In the genomic region with DNA sequence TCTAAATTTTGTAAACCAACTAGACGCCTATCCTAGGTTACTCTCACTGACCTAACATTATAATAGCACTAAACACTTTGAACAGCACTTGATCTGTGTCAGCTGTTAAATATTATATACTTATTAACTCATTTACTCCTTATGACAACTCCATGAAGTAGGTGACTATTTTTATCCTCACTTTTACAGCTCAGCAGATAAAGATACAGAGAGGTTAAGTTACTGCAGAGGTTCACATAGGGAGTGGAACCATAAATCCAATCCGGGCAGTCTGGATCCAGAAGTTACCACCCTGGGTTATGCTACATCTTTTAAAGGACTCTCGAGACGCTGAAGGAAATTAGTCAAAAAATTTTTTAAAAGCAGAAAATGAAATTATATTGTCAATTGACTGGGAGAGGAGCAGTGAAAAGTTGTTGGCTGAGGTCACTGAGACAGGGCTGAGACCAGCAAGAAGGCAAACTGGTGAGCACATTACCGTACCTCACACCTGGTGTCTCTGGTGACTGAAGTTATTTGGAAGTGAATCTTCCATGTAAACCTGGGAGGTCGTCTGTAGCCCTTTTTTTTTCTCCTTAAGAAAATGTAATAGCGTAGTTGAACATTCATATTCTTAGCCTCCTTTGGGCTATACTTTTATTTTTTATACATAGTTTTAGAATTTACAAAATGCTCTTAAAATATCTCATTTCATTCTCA, we compare ENCODE assay signal across 7 cellular contexts. TPM values are rescaled to one million over a fixed set of nuclear protein-coding genes. Genes with fewer than 3 reads are reported as not detected.
DNase-seq lines count a peak whose midpoint lies in the region; ATAC-seq and TF ChIP-seq lines count a peak whose summit lies in the region.

No MANE protein-coding gene starts in this region.

- peak overlapping the region; percentile 91 for H3K27ac ChIP-seq in skeletal muscle tissue (ENCODE audit: low read depth, low read length)

- H3K4me1 Mint-ChIP-seq in HFFc6 (ENCODE audit: low read depth) (peaks cover 37% of the 10 kb centered on the region), WTC11 (peaks cover 59% of the 10 kb centered on the region), glutamatergic neuron (ENCODE audit: low read depth, unreplicated experiment) (peaks cover 28% of the 10 kb centered on the region)

- H3K36me3 Mint-ChIP-seq in HFFc6 (ENCODE audit: low read depth) (0 out of 2 replicates have a peak, but pooled peaks cover 4% of the 10 kb centered on the region), WTC11 (peaks cover 14% of the 10 kb centered on the region), glutamatergic neuron (ENCODE audit: unreplicated experiment) (no peaks in the 10 kb centered on the region)

- H3K9me3 Mint-ChIP-seq in HFFc6 (no peaks in the 10 kb centered on the region), WTC11 (no peaks in the 10 kb centered on the region), glutamatergic neuron (ENCODE audit: unreplicated experiment) (peaks cover 4% of the 10 kb centered on the region)

- no peaks in the 10 kb centered on the region for H3K36me3 ChIP-seq in skeletal muscle tissue (ENCODE audit: control insufficient read depth in 3 of 3, insufficient read depth in 3 of 3, low read length in 3 of 3)

- H3K4me1 ChIP-seq in skeletal muscle tissue (ENCODE audit: control insufficient read depth in 3 of 3, insufficient read depth in 3 of 3, low read length in 3 of 3): peaks cover 6 to 19% (median 9%) of the 10 kb centered on the region in 3 donors

- TF ChIP-seq CTCF in HFFc6 (IDR thresholded peaks at IDR 0.05) (no peak), WTC11 (IDR thresholded peaks at IDR 0.05) (no peak), glutamatergic neuron (IDR thresholded peaks at IDR 0.05; ENCODE audit: partially characterized antibody, unreplicated experiment) (no peak)

- peak overlapping the region; percentile 79 to 86 (median 82) for H3K4me3 ChIP-seq in skeletal muscle tissue (ENCODE audit: low read length in 3 of 3)

- peak overlapping the region; percentile 85 for H3K4me3 Mint-ChIP-seq in HFFc6
- peak overlapping the region; percentile 79 for H3K4me3 Mint-ChIP-seq in WTC11
- H3K4me3 Mint-ChIP-seq in glutamatergic neuron (ENCODE audit: unreplicated experiment): peak overlapping the region; percentile 97

- DNase-seq in HFFc6 (no peak), WTC11 (ENCODE audit: low spot score) (no peak), glutamatergic neuron (no peak), NCI-H1694 (lab: John Stamatoyannopoulos, UW) (no peak), NCI-H2196 treated with DMSO at 0.1 percent for 48 hours (lab: John Stamatoyannopoulos, UW; ENCODE audit: unreplicated experiment) (no peak)
- DNase-seq in effector CD8-positive, alpha-beta T cell (lab: John Stamatoyannopoulos, UW): no peak

- no peaks in the 10 kb centered on the region for H3K9me3 ChIP-seq in skeletal muscle tissue (ENCODE audit: control insufficient read depth in 3 of 3, low read length in 3 of 3)

- CTCF ChIA-PET in WTC11 (lab: Charles Lee): interaction anchor here (1.5 to 1.8 kb wide), 2 partner anchors 15 to 164 kb away, joined by 3 to 7 read pairs; no protein-coding TSS in a partner anchor

- POLR2A ChIA-PET in WTC11 (lab: Charles Lee): interaction anchor here (1.5 to 1.9 kb wide), 2 partner anchors 9 to 118 kb away, joined by 3 to 8 read pairs; no protein-coding TSS in a partner anchor

- no peak for ATAC-seq in WTC11

- peak overlapping the region; percentile 78 for H3K27ac Mint-ChIP-seq in HFFc6
- H3K27ac Mint-ChIP-seq in WTC11: peak overlapping the region; percentile 95
- H3K27ac Mint-ChIP-seq in glutamatergic neuron (ENCODE audit: unreplicated experiment): peak overlapping the region; percentile 95

- H3K27me3 Mint-ChIP-seq in HFFc6 (ENCODE audit: insufficient read depth) (peaks cover 7% of the 10 kb centered on the region), WTC11 (ENCODE audit: low read depth) (no peaks in the 10 kb centered on the region), glutamatergic neuron (ENCODE audit: unreplicated experiment) (no peaks in the 10 kb centered on the region)

- peak overlapping the region; percentile 76 to 86 (median 79) for H3K9ac ChIP-seq in skeletal muscle tissue (ENCODE audit: low read depth in 1 of 3, low read length in 3 of 3)

- H3K27me3 ChIP-seq in skeletal muscle tissue (ENCODE audit: control insufficient read depth in 3 of 3, insufficient read depth in 3 of 3, low read length in 3 of 3): no peaks in the 10 kb centered on the region

TF ChIP-seq in WTC11, 78 proteins besides CTCF, POLR2A, EP300 and RAD21:
- TF ChIP-seq HMGA2 (CRISPR knock-in tag; IDR thresholded peaks at IDR 0.05): no peak
- no peak for TF ChIP-seq FOXJ3 (CRISPR knock-in tag; IDR thresholded peaks at IDR 0.05; ENCODE audit: borderline replicate concordance)
- no peak for TF ChIP-seq NFATC4 (CRISPR knock-in tag; IDR thresholded peaks at IDR 0.05)
- TF ChIP-seq EMX1 (CRISPR knock-in tag; IDR thresholded peaks at IDR 0.05): no peak
- TF ChIP-seq MYBL2 (CRISPR knock-in tag; IDR thresholded peaks at IDR 0.05): no peak
- TF ChIP-seq FOXP1 (CRISPR knock-in tag; IDR thresholded peaks at IDR 0.05; ENCODE audit: borderline replicate concordance): no peak
- TF ChIP-seq, protein P1, sequence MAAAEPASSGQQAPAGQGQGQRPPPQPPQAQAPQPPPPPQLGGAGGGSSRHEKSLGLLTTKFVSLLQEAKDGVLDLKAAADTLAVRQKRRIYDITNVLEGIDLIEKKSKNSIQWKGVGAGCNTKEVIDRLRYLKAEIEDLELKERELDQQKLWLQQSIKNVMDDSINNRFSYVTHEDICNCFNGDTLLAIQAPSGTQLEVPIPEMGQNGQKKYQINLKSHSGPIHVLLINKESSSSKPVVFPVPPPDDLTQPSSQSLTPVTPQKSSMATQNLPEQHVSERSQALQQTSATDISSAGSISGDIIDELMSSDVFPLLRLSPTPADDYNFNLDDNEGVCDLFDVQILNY (CRISPR knock-in tag; IDR thresholded peaks at IDR 0.05): no peak
- TF ChIP-seq, protein P2, sequence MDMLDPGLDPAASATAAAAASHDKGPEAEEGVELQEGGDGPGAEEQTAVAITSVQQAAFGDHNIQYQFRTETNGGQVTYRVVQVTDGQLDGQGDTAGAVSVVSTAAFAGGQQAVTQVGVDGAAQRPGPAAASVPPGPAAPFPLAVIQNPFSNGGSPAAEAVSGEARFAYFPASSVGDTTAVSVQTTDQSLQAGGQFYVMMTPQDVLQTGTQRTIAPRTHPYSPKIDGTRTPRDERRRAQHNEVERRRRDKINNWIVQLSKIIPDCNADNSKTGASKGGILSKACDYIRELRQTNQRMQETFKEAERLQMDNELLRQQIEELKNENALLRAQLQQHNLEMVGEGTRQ (CRISPR knock-in tag; IDR thresholded peaks at IDR 0.05): no peak
- TF ChIP-seq, protein P3, sequence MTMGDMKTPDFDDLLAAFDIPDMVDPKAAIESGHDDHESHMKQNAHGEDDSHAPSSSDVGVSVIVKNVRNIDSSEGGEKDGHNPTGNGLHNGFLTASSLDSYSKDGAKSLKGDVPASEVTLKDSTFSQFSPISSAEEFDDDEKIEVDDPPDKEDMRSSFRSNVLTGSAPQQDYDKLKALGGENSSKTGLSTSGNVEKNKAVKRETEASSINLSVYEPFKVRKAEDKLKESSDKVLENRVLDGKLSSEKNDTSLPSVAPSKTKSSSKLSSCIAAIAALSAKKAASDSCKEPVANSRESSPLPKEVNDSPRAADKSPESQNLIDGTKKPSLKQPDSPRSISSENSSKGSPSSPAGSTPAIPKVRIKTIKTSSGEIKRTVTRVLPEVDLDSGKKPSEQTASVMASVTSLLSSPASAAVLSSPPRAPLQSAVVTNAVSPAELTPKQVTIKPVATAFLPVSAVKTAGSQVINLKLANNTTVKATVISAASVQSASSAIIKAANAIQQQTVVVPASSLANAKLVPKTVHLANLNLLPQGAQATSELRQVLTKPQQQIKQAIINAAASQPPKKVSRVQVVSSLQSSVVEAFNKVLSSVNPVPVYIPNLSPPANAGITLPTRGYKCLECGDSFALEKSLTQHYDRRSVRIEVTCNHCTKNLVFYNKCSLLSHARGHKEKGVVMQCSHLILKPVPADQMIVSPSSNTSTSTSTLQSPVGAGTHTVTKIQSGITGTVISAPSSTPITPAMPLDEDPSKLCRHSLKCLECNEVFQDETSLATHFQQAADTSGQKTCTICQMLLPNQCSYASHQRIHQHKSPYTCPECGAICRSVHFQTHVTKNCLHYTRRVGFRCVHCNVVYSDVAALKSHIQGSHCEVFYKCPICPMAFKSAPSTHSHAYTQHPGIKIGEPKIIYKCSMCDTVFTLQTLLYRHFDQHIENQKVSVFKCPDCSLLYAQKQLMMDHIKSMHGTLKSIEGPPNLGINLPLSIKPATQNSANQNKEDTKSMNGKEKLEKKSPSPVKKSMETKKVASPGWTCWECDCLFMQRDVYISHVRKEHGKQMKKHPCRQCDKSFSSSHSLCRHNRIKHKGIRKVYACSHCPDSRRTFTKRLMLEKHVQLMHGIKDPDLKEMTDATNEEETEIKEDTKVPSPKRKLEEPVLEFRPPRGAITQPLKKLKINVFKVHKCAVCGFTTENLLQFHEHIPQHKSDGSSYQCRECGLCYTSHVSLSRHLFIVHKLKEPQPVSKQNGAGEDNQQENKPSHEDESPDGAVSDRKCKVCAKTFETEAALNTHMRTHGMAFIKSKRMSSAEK (CRISPR knock-in tag; IDR thresholded peaks at IDR 0.05; ENCODE audit: borderline replicate concordance): no peak
- TF ChIP-seq ATF1 (CRISPR knock-in tag; IDR thresholded peaks at IDR 0.05): no peak
- no peak for TF ChIP-seq ZNF263 (CRISPR knock-in tag; IDR thresholded peaks at IDR 0.05; ENCODE audit: low read depth)
- TF ChIP-seq ZNF396 (CRISPR knock-in tag; IDR thresholded peaks at IDR 0.05; ENCODE audit: borderline replicate concordance): no peak
- TF ChIP-seq, protein P4, sequence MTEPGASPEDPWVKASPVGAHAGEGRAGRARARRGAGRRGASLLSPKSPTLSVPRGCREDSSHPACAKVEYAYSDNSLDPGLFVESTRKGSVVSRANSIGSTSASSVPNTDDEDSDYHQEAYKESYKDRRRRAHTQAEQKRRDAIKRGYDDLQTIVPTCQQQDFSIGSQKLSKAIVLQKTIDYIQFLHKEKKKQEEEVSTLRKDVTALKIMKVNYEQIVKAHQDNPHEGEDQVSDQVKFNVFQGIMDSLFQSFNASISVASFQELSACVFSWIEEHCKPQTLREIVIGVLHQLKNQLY (CRISPR knock-in tag; IDR thresholded peaks at IDR 0.05): no peak
- no peak for TF ChIP-seq GRHL2 (CRISPR knock-in tag; IDR thresholded peaks at IDR 0.05; ENCODE audit: insufficient replicate concordance, severe bottlenecking)

RNA-seq across cellular contexts. Expression of a gene that starts 1.2 kb away (rescaled TPM):
- total RNA-seq in HFFc6 (2021; fragmentation: NEBNext Ultra II Directional; extraction: Animal tissue kit (Norgen Biotek cat#: 25700)): 10 to 100 TPM in 1 of 6 experiments, 1 to 10 TPM in 5; 8.5 to 10.7 (median 9.0) TPM
- total RNA-seq in WTC11 (2021) (106 to 109 TPM (median 107 TPM) in 3 replicates), glutamatergic neuron (ENCODE audit: unreplicated experiment) (55.7 TPM), skeletal muscle tissue (40.7 TPM)

RNA-seq across cellular contexts. Expression of a gene that starts 33.9 kb away (rescaled TPM):
- total RNA-seq in HFFc6 (2021; fragmentation: NEBNext Ultra II Directional; extraction: Animal tissue kit (Norgen Biotek cat#: 25700)): 100 to 1,000 TPM in 4 of 6 experiments, 10 to 100 TPM in 2; 42.1 to 194 (median 167) TPM
- 0.69 to 0.96 TPM in 2 of 3 replicates, not detected in the other for total RNA-seq in WTC11 (2021)
- not detected for total RNA-seq in glutamatergic neuron (ENCODE audit: unreplicated experiment)
- total RNA-seq in skeletal muscle tissue: 246 TPM

Comparison
In these comparisons a context has a peak if more than half of its experiments do, and no peak if none do; other contexts are left out.
1. RNA of a gene that starts 33.9 kb away (total RNA-seq): 246 TPM in skeletal muscle tissue (single experiment) and 42.1 to 194 TPM in HFFc6; 0.69 to 0.96 TPM in WTC11 and not detected in glutamatergic neuron (single experiment); every median in the first group is over 10 times any median in the second.
2. Peak in every context shown above with its lines, with median percentiles within 50 percentile points of each other: H3K27ac Mint-ChIP-seq and H3K4me3 Mint-ChIP-seq.